In genomic region chr18:3100498-3101132, GRCh38 we compare ENCODE assay signal across 1 cellular context.
TF ChIP-seq lines count a peak whose summit lies in the region.

No MANE protein-coding gene starts in this region.

TF ChIP-seq in HepG2, 621 proteins besides CTCF, POLR2A, EP300 and RAD21 (continued from another document and continues in another):
- TF ChIP-seq ZNF18 (CRISPR knock-in tag; IDR thresholded peaks at IDR 0.05; ENCODE audit: insufficient replicate concordance) (no peak), ZNF232 (CRISPR knock-in tag; IDR thresholded peaks at IDR 0.05; ENCODE audit: borderline replicate concordance) (no peak), MXD3 (CRISPR knock-in tag; IDR thresholded peaks at IDR 0.05) (no peak), FOXA1 (IDR thresholded peaks at IDR 0.05) (no peak), FOXA1 (CRISPR knock-in tag; IDR thresholded peaks at IDR 0.05) (peak; percentile 84), IKZF5 (CRISPR knock-in tag; IDR thresholded peaks at IDR 0.05) (peak; percentile 76), ARID5B (CRISPR knock-in tag; IDR thresholded peaks at IDR 0.05) (peak; percentile 88), ZNF570 (CRISPR knock-in tag; IDR thresholded peaks at IDR 0.05; ENCODE audit: borderline replicate concordance) (no peak), GATAD2A (CRISPR knock-in tag; IDR thresholded peaks at IDR 0.05) (peak; percentile 77), SAP130 (CRISPR knock-in tag; IDR thresholded peaks at IDR 0.05; ENCODE audit: low read depth) (peak; percentile 68), AHDC1 (CRISPR knock-in tag; IDR thresholded peaks at IDR 0.05; ENCODE audit: borderline replicate concordance) (peak; percentile 67; the same call in 1 of the 2 replicates), FUBP1 (CRISPR knock-in tag; IDR thresholded peaks at IDR 0.05; ENCODE audit: borderline replicate concordance) (no peak), ZEB1 (IDR thresholded peaks at IDR 0.05; ENCODE audit: insufficient replicate concordance, low read depth) (no peak), ETV6 (CRISPR knock-in tag; conservative IDR thresholded peaks at IDR 0.05) (no peak), FOXK2 (IDR thresholded peaks at IDR 0.05) (no peak), ZNF205 (CRISPR knock-in tag; IDR thresholded peaks at IDR 0.05) (no peak), ZMAT3 (CRISPR knock-in tag; conservative IDR thresholded peaks at IDR 0.05) (no peak), ZNF784 (CRISPR knock-in tag; IDR thresholded peaks at IDR 0.05; ENCODE audit: borderline replicate concordance) (no peak), KLF15 (CRISPR knock-in tag; IDR thresholded peaks at IDR 0.05; ENCODE audit: borderline replicate concordance) (no peak), ZNF331 (CRISPR knock-in tag; IDR thresholded peaks at IDR 0.05) (peak; percentile 29; the same call in 1 of the 2 replicates), PHF8 (CRISPR knock-in tag; IDR thresholded peaks at IDR 0.05) (no peak), GABPB1 (CRISPR knock-in tag; IDR thresholded peaks at IDR 0.05) (no peak), PRPF4 (IDR thresholded peaks at IDR 0.05; ENCODE audit: low read depth, low read length, poor library complexity, severe bottlenecking) (no peak), GLMP (CRISPR knock-in tag; IDR thresholded peaks at IDR 0.05; ENCODE audit: borderline replicate concordance) (no peak), ZFP1 (CRISPR knock-in tag; IDR thresholded peaks at IDR 0.05) (peak; percentile 26; the same call in 1 of the 2 replicates), AFF4 (CRISPR knock-in tag; IDR thresholded peaks at IDR 0.05) (no peak), ETV5 (CRISPR knock-in tag; IDR thresholded peaks at IDR 0.05; ENCODE audit: borderline replicate concordance) (peak; percentile 75; the same call in 1 of the 2 replicates), CREB1 (IDR thresholded peaks at IDR 0.05) (no peak), CREB1 (CRISPR knock-in tag; IDR thresholded peaks at IDR 0.05) (0 out of 2 replicates have a peak, but pooled peaks have one; percentile 46), EZH2 (conservative IDR thresholded peaks at IDR 0.05; ENCODE audit: low read depth, low read length) (no peak), RARA (CRISPR knock-in tag; IDR thresholded peaks at IDR 0.05) (peak; percentile 84), ZNF772 (CRISPR knock-in tag; IDR thresholded peaks at IDR 0.05) (no peak), ZKSCAN1 (IDR thresholded peaks at IDR 0.05; ENCODE audit: low read length) (peak; percentile 64), SOX13 (IDR thresholded peaks at IDR 0.05) (no peak), SOX13 (CRISPR knock-in tag; conservative IDR thresholded peaks at IDR 0.05 in 1 of 2, IDR thresholded peaks at IDR 0.05 in 1 of 2) (peak in 1 of 2 experiments; percentile 68; a peak in 1 of 4 replicates), ZNF672 (CRISPR knock-in tag; IDR thresholded peaks at IDR 0.05) (no peak), RFX3 (CRISPR knock-in tag; IDR thresholded peaks at IDR 0.05) (no peak), NCOA1 (CRISPR knock-in tag; IDR thresholded peaks at IDR 0.05) (no peak), ZNF644 (CRISPR knock-in tag; IDR thresholded peaks at IDR 0.05; ENCODE audit: low read depth) (0 out of 2 replicates have a peak, but pooled peaks have one; percentile 17), PCBP1 (IDR thresholded peaks at IDR 0.05; ENCODE audit: borderline replicate concordance, low read depth, low read length) (no peak)
